19 cellular contexts compared by ENCODE assay signal in the genomic region with DNA sequence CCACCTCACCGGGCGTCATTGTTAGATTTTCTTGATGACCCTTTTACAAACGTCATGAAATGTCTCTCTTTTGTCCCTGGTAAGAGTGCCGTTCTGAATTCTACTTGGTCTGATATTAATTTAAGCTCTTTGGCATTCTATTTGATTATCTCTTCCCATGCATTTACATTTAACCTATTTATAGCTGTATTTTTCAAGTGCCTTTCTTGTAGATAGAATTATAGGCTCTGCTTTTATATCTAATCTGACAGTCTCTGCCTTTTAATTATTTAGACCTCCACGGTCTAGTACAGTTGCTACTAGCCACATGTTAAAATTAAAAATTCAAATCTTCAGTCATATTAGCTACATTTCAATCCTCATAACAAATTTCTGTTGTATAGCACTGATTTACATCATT.
"Had no signal": no experiment of that assay in that cellular context is flagged by ENCODE, and none has a peak within 500 bp of the region (broad histone marks: within the 10 kb centered on the region; RNA-seq: fewer than 3 reads in every experiment).

No MANE protein-coding gene starts in this region.

- H3K27me3 ChIP-seq: SJSA1 had no signal

- H3K4me3 ChIP-seq: SJSA1, SK-N-MC had no signal

- DNase-seq: KBM-7, NCI-H1092, NCI-H1105 treated with DMSO at 0.1 percent for 48 hours, NCI-H1417 treated with DMSO at 0.1 percent for 48 hours, NCI-H1694 treated with DMSO at 0.1 percent for 48 hours, NCI-H1930, NCI-H2081, NCI-H2107, NCI-H2171 treated with DMSO at 0.1 percent for 48 hours, NCI-H345, NCI-H446 treated with DMSO at 0.1 percent for 48 hours, NCI-H510A treated with DMSO at 0.1 percent for 48 hours, NCI-H526, NCI-H82, Right ventricle myocardium superior, RPMI8226, SIG-M5 had no signal

- H3K27ac ChIP-seq: SJSA1, SK-N-MC had no signal

- H3K4me1 ChIP-seq: SJSA1 had no signal

- H3K9me3 ChIP-seq: SJSA1 had no signal
